31 cellular contexts compared by ENCODE assay signal in genomic region chr20:32960222-32960518, GRCh38. TPM values are rescaled to one million over a fixed set of nuclear protein-coding genes. Genes with fewer than 3 reads are reported as not detected.
"Had no signal": no experiment of that assay in that cellular context is flagged by ENCODE, and none has a peak within 500 bp of the region (broad histone marks: within the 10 kb centered on the region; RNA-seq: fewer than 3 reads in every experiment).

No MANE protein-coding gene starts in this region.

- ATAC-seq: activated CD4-positive, CD25-positive, alpha-beta regulatory T cell treated with anti-CD3 and anti-CD28 coated beads, Interleukin-2, amount 50 U/mL, for 24 hours; activated T-cell treated with anti-CD3 and anti-CD28 coated beads, Interleukin-2, amount 50 U/mL, for 72 hours; Panc1; Right ventricle myocardium inferior had no signal

- DNase-seq: activated CD4-positive, alpha-beta T cell treated with anti-CD3 and anti-CD28 coated beads for 4 hours; activated CD4-positive, alpha-beta T cell treated with anti-CD3 and anti-CD28 coated beads, Interleukin-2, amount 50 U/mL, for 4 hours; activated gamma-delta T cell treated with Interleukin-2 at 50 U/mL for 16 hours; activated naive CD4-positive, alpha-beta T cell treated with anti-CD3 and anti-CD28 coated beads, Interleukin-2, amount 10 ng/mL, durations not matched to agents 7 days and 5 days; activated naive CD8-positive, alpha-beta T cell treated with anti-CD3 and anti-CD28 coated beads for 36 hours; activated T-cell treated with anti-CD3 and anti-CD28 coated beads, Interleukin-2, amount 50 U/mL, for 72 hours; brain microvascular endothelial cell; caudate nucleus; KG1; NCI-H1048; NCI-H146; NCI-H187 treated with DMSO at 0.1 percent for 48 hours; NCI-H2081 treated with DMSO at 0.1 percent for 48 hours; NCI-H446 treated with DMSO at 0.1 percent for 48 hours; NCI-H524 treated with DMSO at 0.1 percent for 48 hours; NCI-H748 treated with DMSO at 0.1 percent for 48 hours; OCI-M1; RPMI8226; T-helper 1 cell; WERI-Rb-1 had no signal

RNA-seq across cellular contexts. Expression of gene SUN5, which starts 44.1 kb away (rescaled TPM):
- total RNA-seq: activated CD8-positive, alpha-beta memory T cell treated with anti-CD3 and anti-CD28 coated beads for 36 hours; activated naive CD8-positive, alpha-beta T cell treated with anti-CD3 and anti-CD28 coated beads for 36 hours; activated T-cell treated with anti-CD3 and anti-CD28 coated beads, Interleukin-2, amount 50 U/mL, for 72 hours; activated T-helper 2 cell treated with anti-CD3 and anti-CD28 coated beads, Interferon-gamma antibody, Interleukin-2, Interleukin-4, amounts not matched to agents 10 μg/mL and 5 μg/mL and 100 μg/mL, durations not matched to agents 14 hours and 24 hours and 36 hours; chondrocyte; LHCN-M2; M059J; Right ventricle myocardium inferior; T-helper 2 cell treated with Interferon-gamma antibody and Interleukin-4, amounts not matched to agents 100 ng/mL and 5 ng/mL, for 36 hours had no signal
- polyA plus RNA-seq: adipose tissue, SK-N-SH had no signal

RNA-seq across cellular contexts. Expression of gene BPIFB2, which starts 47.3 kb away (rescaled TPM):
- total RNA-seq: activated CD8-positive, alpha-beta memory T cell treated with anti-CD3 and anti-CD28 coated beads for 36 hours; activated naive CD8-positive, alpha-beta T cell treated with anti-CD3 and anti-CD28 coated beads for 36 hours; activated T-cell treated with anti-CD3 and anti-CD28 coated beads, Interleukin-2, amount 50 U/mL, for 72 hours; activated T-helper 2 cell treated with anti-CD3 and anti-CD28 coated beads, Interferon-gamma antibody, Interleukin-2, Interleukin-4, amounts not matched to agents 10 μg/mL and 5 μg/mL and 100 μg/mL, durations not matched to agents 14 hours and 24 hours and 36 hours; chondrocyte; LHCN-M2; M059J; Right ventricle myocardium inferior; T-helper 2 cell treated with Interferon-gamma antibody and Interleukin-4, amounts not matched to agents 100 ng/mL and 5 ng/mL, for 36 hours had no signal
- polyA plus RNA-seq: adipose tissue, SK-N-SH had no signal
